ENCODE assay signal across 33 cellular contexts in genomic region chr3:175240928-175241327, GRCh38.
"Had no signal": no experiment of that assay in that cellular context is flagged by ENCODE, and none has a peak within 500 bp of the region (broad histone marks: within the 10 kb centered on the region; RNA-seq: fewer than 3 reads in every experiment).

No MANE protein-coding gene starts in this region.

- ATAC-seq: activated CD4-positive, alpha-beta T cell treated with anti-CD3 and anti-CD28 coated beads for 36 hours; activated CD8-positive, alpha-beta memory T cell treated with anti-CD3 and anti-CD28 coated beads, Interleukin-2, amount 10 ng/mL, durations not matched to agents 7 days and 5 days; activated CD8-positive, alpha-beta T cell treated with anti-CD3 and anti-CD28 coated beads, Interleukin-2, amount 10 ng/mL, durations not matched to agents 7 days and 5 days; activated naive CD8-positive, alpha-beta T cell treated with anti-CD3 and anti-CD28 coated beads, Interleukin-2, amount 50 U/mL, for 24 hours; body of pancreas; foreskin keratinocyte; gastrocnemius medialis; heart left ventricle had no signal

- H3K36me3 ChIP-seq: adrenal gland, colonic mucosa, esophagus muscularis mucosa, gastrocnemius medialis, heart left ventricle had no signal

- H3K4me3 ChIP-seq: adrenal gland, body of pancreas, colonic mucosa, esophagus muscularis mucosa, gastrocnemius medialis, heart left ventricle had no signal

- H3K27ac Mint-ChIP-seq: activated CD4-positive, alpha-beta memory T cell treated with anti-CD3 and anti-CD28 coated beads for 36 hours; activated CD4-positive, alpha-beta T cell treated with anti-CD3 and anti-CD28 coated beads for 36 hours; activated CD4-positive, alpha-beta T cell treated with anti-CD3 and anti-CD28 coated beads, Interleukin-2, amount 10 ng/mL, durations not matched to agents 24 days and 14 days; activated CD8-positive, alpha-beta memory T cell treated with anti-CD3 and anti-CD28 coated beads, Interleukin-2, amount 10 ng/mL, durations not matched to agents 7 days and 5 days; activated CD8-positive, alpha-beta T cell treated with anti-CD3 and anti-CD28 coated beads, Interleukin-2, amount 10 ng/mL, durations not matched to agents 7 days and 5 days; activated naive CD4-positive, alpha-beta T cell treated with anti-CD3 and anti-CD28 coated beads for 36 hours; activated naive CD4-positive, alpha-beta T cell treated with anti-CD3 and anti-CD28 coated beads, Interleukin-2, amount 50 U/mL, for 24 hours; activated naive CD8-positive, alpha-beta T cell treated with anti-CD3 and anti-CD28 coated beads for 36 hours; activated naive CD8-positive, alpha-beta T cell treated with anti-CD3 and anti-CD28 coated beads, Interleukin-2, amount 50 U/mL, for 24 hours; activated T-helper 1 cell treated with anti-CD3 and anti-CD28 coated beads, Interleukin-12 subunit alpha, Interleukin-12 subunit beta, Interleukin-2, Interleukin-4 antibody, amounts not matched to agents 30 ng/mL and 10 ng/mL and 1 ng/mL, durations not matched to agents 14 hours and 24 hours and 36 hours; activated T-helper 2 cell treated with anti-CD3 and anti-CD28 coated beads, Interferon-gamma antibody, Interleukin-2, Interleukin-4, amounts not matched to agents 10 μg/mL and 5 μg/mL and 100 μg/mL, durations not matched to agents 14 hours and 24 hours and 36 hours; endodermal cell had no signal

- H3K4me1 ChIP-seq: adrenal gland, body of pancreas, colonic mucosa, foreskin keratinocyte, heart left ventricle had no signal

- H3K27me3 Mint-ChIP-seq: activated CD4-positive, alpha-beta memory T cell treated with anti-CD3 and anti-CD28 coated beads for 36 hours; activated CD4-positive, alpha-beta T cell treated with anti-CD3 and anti-CD28 coated beads for 36 hours; activated CD4-positive, alpha-beta T cell treated with anti-CD3 and anti-CD28 coated beads, Interleukin-2, amount 10 ng/mL, durations not matched to agents 24 days and 14 days; activated CD8-positive, alpha-beta memory T cell treated with anti-CD3 and anti-CD28 coated beads, Interleukin-2, amount 10 ng/mL, durations not matched to agents 7 days and 5 days; activated naive CD4-positive, alpha-beta T cell treated with anti-CD3 and anti-CD28 coated beads, Interleukin-2, amount 50 U/mL, for 24 hours; activated naive CD8-positive, alpha-beta T cell treated with anti-CD3 and anti-CD28 coated beads for 36 hours; activated naive CD8-positive, alpha-beta T cell treated with anti-CD3 and anti-CD28 coated beads, Interleukin-2, amount 50 U/mL, for 24 hours had no signal

- H3K27ac ChIP-seq: adrenal gland, body of pancreas, colonic mucosa, esophagus muscularis mucosa, foreskin keratinocyte, gastrocnemius medialis, heart left ventricle had no signal

- H3K9me3 ChIP-seq: adrenal gland, body of pancreas, colonic mucosa, esophagus muscularis mucosa, gastrocnemius medialis, heart left ventricle had no signal

- H3K4me3 Mint-ChIP-seq: activated CD4-positive, alpha-beta memory T cell treated with anti-CD3 and anti-CD28 coated beads for 36 hours; activated CD4-positive, alpha-beta T cell treated with anti-CD3 and anti-CD28 coated beads for 36 hours; activated CD4-positive, alpha-beta T cell treated with anti-CD3 and anti-CD28 coated beads, Interleukin-2, amount 10 ng/mL, durations not matched to agents 24 days and 14 days; activated CD8-positive, alpha-beta memory T cell treated with anti-CD3 and anti-CD28 coated beads, Interleukin-2, amount 10 ng/mL, durations not matched to agents 7 days and 5 days; activated CD8-positive, alpha-beta T cell treated with anti-CD3 and anti-CD28 coated beads, Interleukin-2, amount 10 ng/mL, durations not matched to agents 7 days and 5 days; activated naive CD4-positive, alpha-beta T cell treated with anti-CD3 and anti-CD28 coated beads for 36 hours; activated naive CD4-positive, alpha-beta T cell treated with anti-CD3 and anti-CD28 coated beads, Interleukin-2, amount 50 U/mL, for 24 hours; activated naive CD8-positive, alpha-beta T cell treated with anti-CD3 and anti-CD28 coated beads for 36 hours; activated naive CD8-positive, alpha-beta T cell treated with anti-CD3 and anti-CD28 coated beads, Interleukin-2, amount 50 U/mL, for 24 hours; activated T-helper 1 cell treated with anti-CD3 and anti-CD28 coated beads, Interleukin-12 subunit alpha, Interleukin-12 subunit beta, Interleukin-2, Interleukin-4 antibody, amounts not matched to agents 30 ng/mL and 10 ng/mL and 1 ng/mL, durations not matched to agents 14 hours and 24 hours and 36 hours; endodermal cell had no signal

- H3K4me1 Mint-ChIP-seq: activated CD4-positive, alpha-beta T cell treated with anti-CD3 and anti-CD28 coated beads for 36 hours; activated CD4-positive, alpha-beta T cell treated with anti-CD3 and anti-CD28 coated beads, Interleukin-2, amount 10 ng/mL, durations not matched to agents 24 days and 14 days; activated CD8-positive, alpha-beta memory T cell treated with anti-CD3 and anti-CD28 coated beads, Interleukin-2, amount 10 ng/mL, durations not matched to agents 7 days and 5 days; activated naive CD4-positive, alpha-beta T cell treated with anti-CD3 and anti-CD28 coated beads, Interleukin-2, amount 50 U/mL, for 24 hours; activated naive CD8-positive, alpha-beta T cell treated with anti-CD3 and anti-CD28 coated beads for 36 hours; activated naive CD8-positive, alpha-beta T cell treated with anti-CD3 and anti-CD28 coated beads, Interleukin-2, amount 50 U/mL, for 24 hours had no signal

- H3K9me3 Mint-ChIP-seq: activated CD4-positive, alpha-beta memory T cell treated with anti-CD3 and anti-CD28 coated beads for 36 hours; activated CD4-positive, alpha-beta T cell treated with anti-CD3 and anti-CD28 coated beads, Interleukin-2, amount 10 ng/mL, durations not matched to agents 24 days and 14 days; activated naive CD4-positive, alpha-beta T cell treated with anti-CD3 and anti-CD28 coated beads, Interleukin-2, amount 50 U/mL, for 24 hours; activated T-helper 1 cell treated with anti-CD3 and anti-CD28 coated beads, Interleukin-12 subunit alpha, Interleukin-12 subunit beta, Interleukin-2, Interleukin-4 antibody, amounts not matched to agents 30 ng/mL and 10 ng/mL and 1 ng/mL, durations not matched to agents 14 hours and 24 hours and 36 hours; activated T-helper 2 cell treated with anti-CD3 and anti-CD28 coated beads, Interferon-gamma antibody, Interleukin-2, Interleukin-4, amounts not matched to agents 10 μg/mL and 5 μg/mL and 100 μg/mL, durations not matched to agents 14 hours and 24 hours and 36 hours; endodermal cell had no signal

- H3K27me3 ChIP-seq: adrenal gland, body of pancreas, colonic mucosa, esophagus muscularis mucosa, foreskin keratinocyte, gastrocnemius medialis, heart left ventricle had no signal

- DNase-seq: activated CD4-positive, alpha-beta memory T cell treated with anti-CD3 and anti-CD28 coated beads for 36 hours; activated CD4-positive, alpha-beta T cell treated with anti-CD3 and anti-CD28 coated beads for 36 hours; activated CD4-positive, alpha-beta T cell treated with anti-CD3 and anti-CD28 coated beads, Interleukin-2, amount 10 ng/mL, durations not matched to agents 24 days and 14 days; activated CD4-positive, CD25-positive, alpha-beta regulatory T cell; activated CD4-positive, CD25-positive, alpha-beta regulatory T cell treated with anti-CD3 and anti-CD28 coated beads, Interleukin-2, amount 50 U/mL, for 72 hours; activated CD8-positive, alpha-beta memory T cell treated with anti-CD3 and anti-CD28 coated beads, Interleukin-2, amount 10 ng/mL, durations not matched to agents 7 days and 5 days; activated CD8-positive, alpha-beta memory T cell treated with anti-CD3 and anti-CD28 coated beads, Interleukin-2, amount 50 U/mL, for 4 hours; activated CD8-positive, alpha-beta T cell treated with anti-CD3 and anti-CD28 coated beads, Interleukin-2, amount 10 ng/mL, durations not matched to agents 7 days and 5 days; activated effector memory CD4-positive, alpha-beta T cell treated with anti-CD3 and anti-CD28 coated beads, Interleukin-2, amount 50 U/mL, for 16 hours; activated naive CD4-positive, alpha-beta T cell treated with anti-CD3 and anti-CD28 coated beads for 36 hours; activated naive CD8-positive, alpha-beta T cell treated with anti-CD3 and anti-CD28 coated beads for 36 hours; activated naive CD8-positive, alpha-beta T cell treated with anti-CD3 and anti-CD28 coated beads, Interleukin-2, amount 50 U/mL, for 24 hours; activated T-cell treated with anti-CD3 and anti-CD28 coated beads, Interleukin-2, amount 50 U/mL, for 1 hour; activated T-cell treated with anti-CD3 and anti-CD28 coated beads, Interleukin-2, amount 50 U/mL, for 48 hours; adrenal gland; amygdala; aorta; body of pancreas; central memory CD4-positive, alpha-beta T cell; cerebellar nuclear complex; colonic mucosa; effector CD8-positive, alpha-beta T cell; endodermal cell; erythroblast; foreskin keratinocyte; gastrocnemius medialis; glutamatergic neuron; heart left ventricle; T-helper 2 cell had no signal

- H3K36me3 Mint-ChIP-seq: activated CD4-positive, alpha-beta memory T cell treated with anti-CD3 and anti-CD28 coated beads for 36 hours; activated CD8-positive, alpha-beta memory T cell treated with anti-CD3 and anti-CD28 coated beads, Interleukin-2, amount 10 ng/mL, durations not matched to agents 7 days and 5 days; activated naive CD4-positive, alpha-beta T cell treated with anti-CD3 and anti-CD28 coated beads, Interleukin-2, amount 50 U/mL, for 24 hours; activated naive CD8-positive, alpha-beta T cell treated with anti-CD3 and anti-CD28 coated beads for 36 hours had no signal
